Comparison of ENCODE assay signal across 16 cellular contexts in the genomic region with DNA sequence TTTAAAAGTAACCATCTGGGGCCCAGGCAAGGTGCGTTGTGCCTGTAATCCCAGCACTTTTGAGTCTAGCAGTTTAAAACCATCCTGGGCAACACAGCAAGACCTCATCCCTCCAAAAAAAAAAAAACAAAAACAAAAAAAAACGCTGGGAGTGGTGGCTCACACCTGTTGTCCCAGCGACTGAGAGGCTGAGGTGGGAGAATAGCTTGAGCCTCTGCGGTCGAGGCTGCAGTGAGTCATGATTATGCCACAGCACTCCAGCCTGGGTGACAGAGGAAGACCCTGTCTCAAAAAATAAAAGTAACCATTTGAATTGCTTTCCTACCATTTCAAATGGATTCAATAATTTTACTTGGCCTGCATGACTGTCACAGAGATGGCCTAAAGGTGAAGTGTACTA.
DNase-seq lines count a peak whose midpoint lies in the region; ATAC-seq and TF ChIP-seq lines count a peak whose summit lies in the region.
"Had no signal": no experiment of that assay in that cellular context is flagged by ENCODE, and none has a peak within 500 bp of the region (broad histone marks: within the 10 kb centered on the region; RNA-seq: fewer than 3 reads in every experiment).

No MANE protein-coding gene starts in this region.

- H3K4me1 ChIP-seq in ACC112 (ENCODE audit: control insufficient read depth, insufficient read depth, low read length, unreplicated experiment) (peaks cover 17% of the 10 kb centered on the region), colonic mucosa (no peaks in the 10 kb centered on the region)

- H3K4me3 ChIP-seq in ACC112 (ENCODE audit: low read depth, low read length) (no peak overlapping the region), colonic mucosa (no peak overlapping the region)

- H3K27ac ChIP-seq in ACC112 (ENCODE audit: low read depth, low read length) (peak overlapping the region; percentile 47; the same call in 1 of the 2 replicates), caudate nucleus (ENCODE audit: low read depth, low read length) (peak overlapping the region; percentile 36), colonic mucosa (no peak overlapping the region)

- H3K27ac Mint-ChIP-seq in osteocyte (ENCODE audit: unreplicated experiment) = peak overlapping the region; percentile 84
- no peak overlapping the region for H3K27ac Mint-ChIP-seq in natural killer cell treated with Interleukin-12 subunit alpha and Interleukin-12 subunit beta and Interleukin-15 and Interleukin-18, amount 100 ng/mL, for 72 hours
- H3K27ac Mint-ChIP-seq: CD4-positive, CD25-positive, alpha-beta regulatory T cell had no signal

- H3K9me3 Mint-ChIP-seq in osteocyte (ENCODE audit: unreplicated experiment) = peaks cover 7% of the 10 kb centered on the region
- peaks cover 4% of the 10 kb centered on the region for H3K9me3 Mint-ChIP-seq in natural killer cell treated with Interleukin-12 subunit alpha and Interleukin-12 subunit beta and Interleukin-15 and Interleukin-18, amount 100 ng/mL, for 72 hours

- no peak overlapping the region for H3K9ac ChIP-seq in colonic mucosa (ENCODE audit: low read depth in 2 of 2, low read length in 2 of 2)

- H3K4me1 Mint-ChIP-seq in osteocyte (ENCODE audit: unreplicated experiment) = peaks cover 23% of the 10 kb centered on the region
- peaks cover 4 to 8% of the 10 kb centered on the region in 2 donors for H3K4me1 Mint-ChIP-seq in natural killer cell treated with Interleukin-12 subunit alpha and Interleukin-12 subunit beta and Interleukin-15 and Interleukin-18, amount 100 ng/mL, for 72 hours (ENCODE audit: low read depth in 2 of 2)

- TF ChIP-seq CTCF in osteocyte (IDR thresholded peaks at IDR 0.05) (no peak), colonic mucosa (IDR thresholded peaks at IDR 0.05) (no peak)

- peak; percentile 70 for DNase-seq in LHCN-M2 (ENCODE audit: low read depth)
- DNase-seq in caudate nucleus (lab: John Stamatoyannopoulos, UW) = no peak
- no peak for DNase-seq in osteocyte (ENCODE audit: extremely low spot score, unreplicated experiment)
- DNase-seq in natural killer cell treated with Interleukin-12 subunit alpha and Interleukin-12 subunit beta and Interleukin-15 and Interleukin-18, amount 100 ng/mL, for 72 hours (ENCODE audit: low spot score) = no peak
- DNase-seq in colonic mucosa = no peak
- DNase-seq: CD4-positive, CD25-positive, alpha-beta regulatory T cell; DMS79; KG1; NCI-H1105; NCI-H1694; NCI-H2081 treated with DMSO at 0.1 percent for 48 hours; NCI-H446; NCI-H526 treated with DMSO at 0.1 percent for 48 hours had no signal

- H3K4me3 Mint-ChIP-seq in osteocyte (ENCODE audit: unreplicated experiment) = no peak overlapping the region
- no peak overlapping the region for H3K4me3 Mint-ChIP-seq in natural killer cell treated with Interleukin-12 subunit alpha and Interleukin-12 subunit beta and Interleukin-15 and Interleukin-18, amount 100 ng/mL, for 72 hours
- H3K4me3 Mint-ChIP-seq: CD4-positive, CD25-positive, alpha-beta regulatory T cell had no signal

- H3K36me3 ChIP-seq in ACC112 (ENCODE audit: insufficient read depth, low read length) (no peaks in the 10 kb centered on the region), colonic mucosa (no peaks in the 10 kb centered on the region)

- ATAC-seq in GM19328 (IDR thresholded peaks at IDR 0.05; ENCODE audit: unreplicated experiment) = no peak
- no peak for ATAC-seq in natural killer cell treated with Interleukin-12 subunit alpha and Interleukin-12 subunit beta and Interleukin-15 and Interleukin-18, amount 100 ng/mL, for 72 hours
- ATAC-seq: HepG2 had no signal

- no peaks in the 10 kb centered on the region for H3K36me3 Mint-ChIP-seq in osteocyte (ENCODE audit: unreplicated experiment)
- peaks cover 7% of the 10 kb centered on the region for H3K36me3 Mint-ChIP-seq in natural killer cell treated with Interleukin-12 subunit alpha and Interleukin-12 subunit beta and Interleukin-15 and Interleukin-18, amount 100 ng/mL, for 72 hours
- H3K36me3 Mint-ChIP-seq: CD4-positive, CD25-positive, alpha-beta regulatory T cell had no signal

- H3K27me3 ChIP-seq in ACC112 (ENCODE audit: insufficient read depth, low read length) (no peaks in the 10 kb centered on the region), colonic mucosa (no peaks in the 10 kb centered on the region)

- H3K79me2 ChIP-seq in ACC112 (ENCODE audit: control insufficient read depth, insufficient read depth, low read length, unreplicated experiment) = no peaks in the 10 kb centered on the region

- no peak overlapping the region for H2AFZ ChIP-seq in ACC112 (ENCODE audit: low read length, unreplicated experiment)

- no peaks in the 10 kb centered on the region for H3K9me3 ChIP-seq in colonic mucosa

- intact Hi-C loops in colonic mucosa (cut with DNase I) = no loop called here

- H3K27me3 Mint-ChIP-seq in osteocyte (ENCODE audit: unreplicated experiment) = no peaks in the 10 kb centered on the region
- H3K27me3 Mint-ChIP-seq in natural killer cell treated with Interleukin-12 subunit alpha and Interleukin-12 subunit beta and Interleukin-15 and Interleukin-18, amount 100 ng/mL, for 72 hours = no peaks in the 10 kb centered on the region
- H3K27me3 Mint-ChIP-seq: CD4-positive, CD25-positive, alpha-beta regulatory T cell had no signal
